In genomic region chr6:26401987-26402658, GRCh38 we compare ENCODE assay signal across 8 cellular contexts. TPM values are rescaled to one million over a fixed set of nuclear protein-coding genes. Genes with fewer than 3 reads are reported as not detected.
DNase-seq lines count a peak whose midpoint lies in the region; ATAC-seq and TF ChIP-seq lines count a peak whose summit lies in the region.

Gene BTN3A1 (plus strand): TSS chr6:26402275. CDS start chr6:26405564, 3,289 bp downstream.

- H3K4me1 ChIP-seq in heart right ventricle = peaks cover 0 to 45% (median 18%) of the 10 kb centered on the region in 9 donors

- intact Hi-C loops in heart right ventricle (cut with DNase I) (loop anchor here in 1 of 10 donors (5.0 kb wide), 1 partner anchor 70 kb away; no protein-coding TSS in a partner anchor), posterior vena cava (cut with DNase I) (loop anchor here in 1 of 2 donors (10.0 kb wide), 1 partner anchor 63 kb away; no protein-coding TSS in a partner anchor)

- peak within 1 kb of the TSS; percentile 58 to 95 (median 82) for H3K27ac ChIP-seq in heart right ventricle

- H3K4me3 ChIP-seq in GM12865 (ENCODE audit: low read depth, low read length) = peak within 1 kb of the TSS; percentile 87
- peak within 1 kb of the TSS; percentile 33 to 70 (median 65) for H3K4me3 ChIP-seq in heart right ventricle

- H3K9me3 ChIP-seq in heart right ventricle = no peaks in the 10 kb centered on the region

- no peak for TF ChIP-seq CTCF in GM12865 (IDR thresholded peaks at IDR 0.05; ENCODE audit: insufficient read depth, low read depth, low read length, missing control alignments)
- no peak for TF ChIP-seq CTCF in heart right ventricle (IDR thresholded peaks at IDR 0.05)

- peak; percentile 89 for ATAC-seq in HG02588 (IDR thresholded peaks at IDR 0.05; ENCODE audit: unreplicated experiment)
- ATAC-seq in heart right ventricle = peak; percentile 88 to 97 (median 94)

- peaks cover 0 to 22% (median 3%) of the 10 kb centered on the region in 9 donors for H3K36me3 ChIP-seq in heart right ventricle

- WGBS in heart right ventricle, 2 donors = 1 to 3% methylated on average over 9 of the region's 9 CpGs

- peak; percentile 74 for DNase-seq in GM12865 (ENCODE audit: low read depth)
- peak; percentile 22 for DNase-seq in NCI-H1092 (lab: John Stamatoyannopoulos, UW)
- peak; percentile 24 to 77 (median 47) for DNase-seq in T-helper 1 cell
- peak; percentile 38 for DNase-seq in amniotic stem cell (lab: John Stamatoyannopoulos, UW)
- DNase-seq in heart right ventricle = peak; percentile 59 to 71
- peak; percentile 87 for DNase-seq in posterior vena cava (ENCODE audit: low spot score)
- peak; percentile 63 for DNase-seq in ureter (ENCODE audit: low spot score)

- H3K27me3 ChIP-seq in heart right ventricle = no peaks in the 10 kb centered on the region

RNA-seq across cellular contexts. Expression of gene BTN3A1, which starts in this region (rescaled TPM):
- 10 to 100 TPM in 3 of 10 donors, 1 to 10 TPM in 7; 3.9 to 44.3 (median 8.6) TPM for total RNA-seq in heart right ventricle
- polyA plus RNA-seq in heart right ventricle = 10 to 100 TPM in 1 of 2 donors, 1 to 10 TPM in 1; 3.9 to 11.0 TPM
- total RNA-seq in posterior vena cava = 10 to 100 TPM in 1 of 2 donors, 1 to 10 TPM in 1; 9.1 to 15.6 TPM
- total RNA-seq in ureter = 26.2 TPM

Comparison
In these comparisons a context has a peak if more than half of its experiments do, and no peak if none do; other contexts are left out.
1. Peak in every context shown above with its lines: DNase-seq, ATAC-seq, H3K4me3 ChIP-seq and H3K27ac ChIP-seq.
2. DNase-seq: peak in every context shown above with its lines; median percentile 87 in posterior vena cava; 74 in GM12865; 65 in heart right ventricle; 63 in ureter; 47 in T-helper 1 cell; 38 in amniotic stem cell; 22 in NCI-H1092.